8 cellular contexts compared by ENCODE assay signal in genomic region chr17:50361561-50362480, GRCh38. TPM values are rescaled to one million over a fixed set of nuclear protein-coding genes. Genes with fewer than 3 reads are reported as not detected.
DNase-seq lines count a peak whose midpoint lies in the region; ATAC-seq and TF ChIP-seq lines count a peak whose summit lies in the region.

No MANE protein-coding gene starts in this region.

- H3K27me3 Mint-ChIP-seq in activated naive CD8-positive, alpha-beta T cell: no peaks in the 10 kb centered on the region

- H3K4me1 Mint-ChIP-seq in activated naive CD8-positive, alpha-beta T cell (ENCODE audit: low read depth): peaks cover 8% of the 10 kb centered on the region

- H3K27me3 ChIP-seq in cardiac muscle cell (no peaks in the 10 kb centered on the region), psoas muscle (ENCODE audit: insufficient read depth in 3 of 3, low read length in 2 of 3) (no peaks in the 10 kb centered on the region)

- no peaks in the 10 kb centered on the region for H3K36me3 Mint-ChIP-seq in activated naive CD8-positive, alpha-beta T cell

- ATAC-seq in psoas muscle: peak; percentile 69 to 83 (median 79)
- no peak for ATAC-seq in GM19397 (IDR thresholded peaks at IDR 0.05; ENCODE audit: unreplicated experiment)

- no peak overlapping the region for H3K4me3 ChIP-seq in Jurkat, Clone E6-1 (ENCODE audit: low read length)
- no peak overlapping the region for H3K4me3 ChIP-seq in cardiac muscle cell
- H3K4me3 ChIP-seq in psoas muscle: no peak overlapping the region

- peak; percentile 85 for TF ChIP-seq CTCF in cardiac muscle cell (IDR thresholded peaks at IDR 0.05; ENCODE audit: low read depth, low read length)
- peak; percentile 68 for TF ChIP-seq CTCF in psoas muscle (IDR thresholded peaks at IDR 0.05)

- peak; percentile 10 for DNase-seq in NCI-H1105 treated with DMSO at 0.1 percent for 48 hours (lab: John Stamatoyannopoulos, UW)
- DNase-seq in NCI-H1105 (lab: John Stamatoyannopoulos, UW): no peak
- DNase-seq in Jurkat, Clone E6-1 (ENCODE audit: low read depth, low spot score): peak; percentile 80
- peak; percentile 61 for DNase-seq in SK-N-DZ (ENCODE audit: low spot score)
- peak; percentile 74 to 84 for DNase-seq in cardiac muscle cell (ENCODE audit: low read depth in 1 of 2, low spot score in 1 of 2)
- peak; percentile 47 to 68 for DNase-seq in psoas muscle

- H3K9me3 Mint-ChIP-seq in activated naive CD8-positive, alpha-beta T cell (ENCODE audit: low read depth): no peaks in the 10 kb centered on the region

- WGBS in psoas muscle, 3 donors: 33 to 40% (median 37%) methylated on average over 11 of the region's 11 CpGs

- intact Hi-C loops in psoas muscle (cut with DNase I): loop anchor here (2.0 to 5.0 kb wide), 2 partner anchors 105 to 111 kb away; partner anchors contain the start of gene CHAD (in 1 of the 2)

- H3K36me3 ChIP-seq in cardiac muscle cell: peaks cover 9% of the 10 kb centered on the region
- peaks cover 0 to 62% of the 10 kb centered on the region in 2 donors for H3K36me3 ChIP-seq in psoas muscle (ENCODE audit: insufficient read depth in 1 of 2, low read depth in 1 of 2)

- no peaks in the 10 kb centered on the region for H3K9me3 ChIP-seq in cardiac muscle cell (ENCODE audit: low read depth)
- no peaks in the 10 kb centered on the region for H3K9me3 ChIP-seq in psoas muscle

- H3K4me1 ChIP-seq in cardiac muscle cell (ENCODE audit: low read depth) (peaks cover 14% of the 10 kb centered on the region), psoas muscle (peaks cover 5% of the 10 kb centered on the region)

- H3K27ac Mint-ChIP-seq in activated naive CD8-positive, alpha-beta T cell: peak overlapping the region; percentile 83

- H3K4me3 Mint-ChIP-seq in activated naive CD8-positive, alpha-beta T cell: peak overlapping the region; percentile 35

- H3K27ac ChIP-seq in cardiac muscle cell (peak overlapping the region; percentile 36), psoas muscle (no peak overlapping the region)

RNA-seq across cellular contexts. Expression of gene MRPL27, which starts 11.2 kb away (rescaled TPM):
- 124 TPM for polyA plus RNA-seq in Jurkat, Clone E6-1 (2012; ENCODE audit: insufficient read depth, insufficient read length)
- polyA plus RNA-seq in SK-N-DZ (2014; cell fraction: cytosol; rRNA removed): 139 and 153 TPM in 2 replicates
- polyA plus RNA-seq in SK-N-DZ (2014; cell fraction: nucleus; rRNA removed): 96.7 and 99.4 TPM in 2 replicates
- total RNA-seq in cardiac muscle cell (62.4 and 107 TPM in 2 replicates), psoas muscle (100 to 1,000 TPM in 2 of 4 donors, 10 to 100 TPM in 2; 70.7 to 133 (median 95.3) TPM)
- polyA plus RNA-seq in cardiac muscle cell (142 and 158 TPM in 2 replicates), psoas muscle (100 to 1,000 TPM; 128 to 468 (median 281) TPM)

RNA-seq across cellular contexts. Expression of gene EME1, which starts 11.2 kb away (rescaled TPM):
- 69.9 TPM for polyA plus RNA-seq in Jurkat, Clone E6-1 (2012; ENCODE audit: insufficient read depth, insufficient read length)
- 37.1 and 43.4 TPM in 2 replicates for polyA plus RNA-seq in SK-N-DZ (2014; cell fraction: cytosol; rRNA removed)
- 209 and 218 TPM in 2 replicates for polyA plus RNA-seq in SK-N-DZ (2014; cell fraction: nucleus; rRNA removed)
- total RNA-seq in cardiac muscle cell (7.9 and 13.4 TPM in 2 replicates), psoas muscle (under 1 TPM in 2 of 4 donors, not detected in 2; 0.15 to 0.32 TPM)
- polyA plus RNA-seq in cardiac muscle cell (5.2 and 30.7 TPM in 2 replicates), psoas muscle (under 1 TPM; 0.06 to 0.39 (median 0.29) TPM)

RNA-seq across cellular contexts. Expression of gene XYLT2, which starts 15.9 kb away (rescaled TPM):
- polyA plus RNA-seq in Jurkat, Clone E6-1 (2012; ENCODE audit: insufficient read depth, insufficient read length): 15.0 TPM
- 10.6 and 14.3 TPM in 2 replicates for polyA plus RNA-seq in SK-N-DZ (2014; cell fraction: cytosol; rRNA removed)
- 24.7 and 25.6 TPM in 2 replicates for polyA plus RNA-seq in SK-N-DZ (2014; cell fraction: nucleus; rRNA removed)
- total RNA-seq in cardiac muscle cell: 62.2 and 80.0 TPM in 2 replicates
- polyA plus RNA-seq in cardiac muscle cell: 48.8 and 60.9 TPM in 2 replicates
- 1 to 10 TPM; 3.4 to 6.1 (median 4.3) TPM for total RNA-seq in psoas muscle
- polyA plus RNA-seq in psoas muscle: 1 to 10 TPM; 2.8 to 6.3 (median 3.2) TPM

RNA-seq across cellular contexts. Expression of gene LRRC59, which starts 35.5 kb away (rescaled TPM):
- 121 TPM for polyA plus RNA-seq in Jurkat, Clone E6-1 (2012; ENCODE audit: insufficient read depth, insufficient read length)
- polyA plus RNA-seq in SK-N-DZ (2014; cell fraction: cytosol; rRNA removed): 113 and 119 TPM in 2 replicates
- polyA plus RNA-seq in SK-N-DZ (2014; cell fraction: nucleus; rRNA removed): 53.3 and 54.9 TPM in 2 replicates
- total RNA-seq in cardiac muscle cell (60.3 and 66.7 TPM in 2 replicates), psoas muscle (10 to 100 TPM; 15.9 to 53.9 (median 44.7) TPM)
- polyA plus RNA-seq in cardiac muscle cell (47.0 and 58.9 TPM in 2 replicates), psoas muscle (100 to 1,000 TPM in 1 of 3 donors, 10 to 100 TPM in 2; 40.8 to 122 (median 90.2) TPM)
